Comparison of ENCODE assay signal across 2 cellular contexts in the genomic region with DNA sequence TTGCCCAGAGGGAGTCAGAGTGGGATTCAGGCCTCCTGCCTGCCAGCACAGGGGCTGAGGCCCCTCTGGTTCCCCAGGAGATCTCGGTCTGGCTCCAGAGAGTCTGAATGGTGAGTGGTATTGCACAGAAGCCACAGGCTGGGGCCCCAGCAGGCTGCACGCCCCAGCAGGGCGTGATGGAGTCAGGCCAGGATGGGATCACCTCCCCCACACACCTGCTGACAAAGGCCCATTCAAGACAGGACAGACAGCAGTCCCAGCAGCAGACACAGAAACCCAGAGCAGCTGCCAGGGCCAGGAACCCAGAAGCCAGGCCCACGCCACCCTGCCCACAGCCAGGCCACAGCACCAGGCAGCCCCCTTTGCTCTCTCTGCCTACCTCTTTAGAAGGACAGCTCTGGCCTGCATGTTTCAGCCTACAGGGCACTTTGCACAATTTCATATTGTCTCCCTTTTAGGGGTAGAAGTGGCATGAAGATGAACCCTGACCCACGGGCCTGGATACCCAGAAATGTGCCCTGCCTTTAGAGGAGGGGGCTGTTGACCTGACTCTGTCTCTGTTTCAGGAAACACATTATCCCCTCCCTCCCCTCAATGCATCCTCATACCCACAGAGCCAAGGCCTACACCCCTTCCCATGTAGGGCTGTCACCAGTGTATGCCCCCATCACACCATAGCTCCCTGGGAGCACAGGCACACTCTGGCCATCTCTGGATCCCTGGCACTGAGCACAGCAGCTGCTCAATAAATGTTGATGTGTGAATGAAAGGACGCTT.
TF ChIP-seq lines count a peak whose summit lies in the region.

No MANE protein-coding gene starts in this region.

TF ChIP-seq in GM12878, 131 proteins besides CTCF, POLR2A, EP300 and RAD21:
- TF ChIP-seq RUNX3 (IDR thresholded peaks at IDR 0.05; ENCODE audit: low read length) = no peak
- TF ChIP-seq, protein P1, sequence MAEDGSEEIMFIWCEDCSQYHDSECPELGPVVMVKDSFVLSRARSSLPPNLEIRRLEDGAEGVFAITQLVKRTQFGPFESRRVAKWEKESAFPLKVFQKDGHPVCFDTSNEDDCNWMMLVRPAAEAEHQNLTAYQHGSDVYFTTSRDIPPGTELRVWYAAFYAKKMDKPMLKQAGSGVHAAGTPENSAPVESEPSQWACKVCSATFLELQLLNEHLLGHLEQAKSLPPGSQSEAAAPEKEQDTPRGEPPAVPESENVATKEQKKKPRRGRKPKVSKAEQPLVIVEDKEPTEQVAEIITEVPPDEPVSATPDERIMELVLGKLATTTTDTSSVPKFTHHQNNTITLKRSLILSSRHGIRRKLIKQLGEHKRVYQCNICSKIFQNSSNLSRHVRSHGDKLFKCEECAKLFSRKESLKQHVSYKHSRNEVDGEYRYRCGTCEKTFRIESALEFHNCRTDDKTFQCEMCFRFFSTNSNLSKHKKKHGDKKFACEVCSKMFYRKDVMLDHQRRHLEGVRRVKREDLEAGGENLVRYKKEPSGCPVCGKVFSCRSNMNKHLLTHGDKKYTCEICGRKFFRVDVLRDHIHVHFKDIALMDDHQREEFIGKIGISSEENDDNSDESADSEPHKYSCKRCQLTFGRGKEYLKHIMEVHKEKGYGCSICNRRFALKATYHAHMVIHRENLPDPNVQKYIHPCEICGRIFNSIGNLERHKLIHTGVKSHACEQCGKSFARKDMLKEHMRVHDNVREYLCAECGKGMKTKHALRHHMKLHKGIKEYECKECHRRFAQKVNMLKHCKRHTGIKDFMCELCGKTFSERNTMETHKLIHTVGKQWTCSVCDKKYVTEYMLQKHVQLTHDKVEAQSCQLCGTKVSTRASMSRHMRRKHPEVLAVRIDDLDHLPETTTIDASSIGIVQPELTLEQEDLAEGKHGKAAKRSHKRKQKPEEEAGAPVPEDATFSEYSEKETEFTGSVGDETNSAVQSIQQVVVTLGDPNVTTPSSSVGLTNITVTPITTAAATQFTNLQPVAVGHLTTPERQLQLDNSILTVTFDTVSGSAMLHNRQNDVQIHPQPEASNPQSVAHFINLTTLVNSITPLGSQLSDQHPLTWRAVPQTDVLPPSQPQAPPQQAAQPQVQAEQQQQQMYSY (CRISPR knock-in tag; IDR thresholded peaks at IDR 0.05) = no peak

TF ChIP-seq in neural cell, 6 proteins besides CTCF, POLR2A, EP300 and RAD21:
- TF ChIP-seq TAF1 (IDR thresholded peaks at IDR 0.05; ENCODE audit: low read depth) (no peak), MXI1 (conservative IDR thresholded peaks at IDR 0.05; ENCODE audit: poor library complexity, severe bottlenecking) (no peak), REST (IDR thresholded peaks at IDR 0.05; ENCODE audit: borderline replicate concordance) (no peak), SMC3 (conservative IDR thresholded peaks at IDR 0.05; ENCODE audit: poor library complexity) (no peak), EZH2 (IDR thresholded peaks at IDR 0.05; ENCODE audit: borderline replicate concordance, insufficient read depth, low read length, poor library complexity, severe bottlenecking) (no peak), POLR2AphosphoS5 (IDR thresholded peaks at IDR 0.05) (no peak)
